In genomic region chr2:241769819-241770184, GRCh38 we compare ENCODE assay signal across 16 cellular contexts. TPM values are rescaled to one million over a fixed set of nuclear protein-coding genes. Genes with fewer than 3 reads are reported as not detected.
A peak's percentile ranks its signal among the peaks of the same experiment; 100 is the strongest.
DNase-seq lines count a peak whose midpoint lies in the region; ATAC-seq and TF ChIP-seq lines count a peak whose summit lies in the region.
"Had no signal": no experiment of that assay in that cellular context is flagged by ENCODE, and none has a peak within 500 bp of the region (broad histone marks: within the 10 kb centered on the region; RNA-seq: fewer than 3 reads in every experiment).

No MANE protein-coding gene starts in this region.

- H3K27ac Mint-ChIP-seq in activated CD8-positive, alpha-beta memory T cell treated with anti-CD3 and anti-CD28 coated beads, Interleukin-2, amount 10 ng/mL, durations not matched to agents 7 days and 5 days, result no peak overlapping the region
- H3K27ac Mint-ChIP-seq in nephron progenitor cell, result no peak overlapping the region

- H3K4me3 ChIP-seq in BLaER1 treated with 17β-estradiol and CSF1 and Interleukin-3, amounts not matched to agents 10 nM and 100 nM, result no peak overlapping the region
- H3K4me3 ChIP-seq in sigmoid colon (no peak overlapping the region), H7 (ENCODE audit: insufficient read depth, low read depth, low read length) (no peak overlapping the region)
- H3K4me3 ChIP-seq: MG63, PC-9, SJSA1 had no signal

- CTCF ChIA-PET in activated CD8-positive, alpha-beta memory T cell treated with anti-CD3 and anti-CD28 coated beads, Interleukin-2, amount 10 ng/mL, durations not matched to agents 7 days and 5 days (lab: Charles Lee), result no interaction called here

- peak overlapping the region; percentile 70 to 94 (median 88) for H3K4me2 ChIP-seq in BLaER1 treated with 17β-estradiol and CSF1 and Interleukin-3, amounts not matched to agents 10 nM and 100 nM
- H3K4me2 ChIP-seq: PC-9 had no signal

- no peak overlapping the region for H3K4me3 Mint-ChIP-seq in activated CD8-positive, alpha-beta memory T cell treated with anti-CD3 and anti-CD28 coated beads, Interleukin-2, amount 10 ng/mL, durations not matched to agents 7 days and 5 days
- no peak overlapping the region for H3K4me3 Mint-ChIP-seq in nephron progenitor cell

- 86 to 91% methylated on average over 13 of the region's 13 CpGs for WGBS in sigmoid colon, 2 donors

- H3K4me1 Mint-ChIP-seq in activated CD8-positive, alpha-beta memory T cell treated with anti-CD3 and anti-CD28 coated beads, Interleukin-2, amount 10 ng/mL, durations not matched to agents 7 days and 5 days, result peaks cover 8% of the 10 kb centered on the region
- H3K4me1 Mint-ChIP-seq in nephron progenitor cell, result peaks cover 38% of the 10 kb centered on the region

- peak overlapping the region in 8 of 11 experiments; percentile 66 to 80 (median 72); a peak in 13 of 22 replicates for H3K9ac ChIP-seq in BLaER1 treated with 17β-estradiol and CSF1 and Interleukin-3, amounts not matched to agents 10 nM and 100 nM

- peaks cover 0 to 11% (median 0%) of the 10 kb centered on the region in 11 experiments; a peak in 2 of 22 replicates for H3K27me3 ChIP-seq in BLaER1 treated with 17β-estradiol and CSF1 and Interleukin-3, amounts not matched to agents 10 nM and 100 nM
- H3K27me3 ChIP-seq in sigmoid colon (peaks cover 5 to 43% (median 22%) of the 10 kb centered on the region in 3 donors), H7 (ENCODE audit: control insufficient read depth, insufficient read depth, low read length) (no peaks in the 10 kb centered on the region)
- H3K27me3 ChIP-seq: MG63 had no signal

- H3K27me3 Mint-ChIP-seq in activated CD8-positive, alpha-beta memory T cell treated with anti-CD3 and anti-CD28 coated beads, Interleukin-2, amount 10 ng/mL, durations not matched to agents 7 days and 5 days, result no peaks in the 10 kb centered on the region
- no peaks in the 10 kb centered on the region for H3K27me3 Mint-ChIP-seq in nephron progenitor cell (ENCODE audit: low read depth, poor library complexity)

- no peaks in the 10 kb centered on the region for H3K9me3 ChIP-seq in BLaER1 treated with 17β-estradiol and CSF1 and Interleukin-3, amounts not matched to agents 10 nM and 100 nM (replicated peaks in 1 of 11)
- no peaks in the 10 kb centered on the region for H3K9me3 ChIP-seq in sigmoid colon
- H3K9me3 ChIP-seq: MG63, SJSA1 had no signal

- peaks cover 0 to 6% (median 0%) of the 10 kb centered on the region in 11 experiments; a peak in 3 of 22 replicates for H3K36me3 ChIP-seq in BLaER1 treated with 17β-estradiol and CSF1 and Interleukin-3, amounts not matched to agents 10 nM and 100 nM
- H3K36me3 ChIP-seq in sigmoid colon, result no peaks in the 10 kb centered on the region
- H3K36me3 ChIP-seq in H7 (replicated peaks; ENCODE audit: control insufficient read depth, insufficient read depth, low read length), result no peaks in the 10 kb centered on the region
- H3K36me3 ChIP-seq: MG63, SJSA1 had no signal

- no peak for TF ChIP-seq POLR2A in sigmoid colon (IDR thresholded peaks at IDR 0.05)

- H3K9me3 Mint-ChIP-seq in activated CD8-positive, alpha-beta memory T cell treated with anti-CD3 and anti-CD28 coated beads, Interleukin-2, amount 10 ng/mL, durations not matched to agents 7 days and 5 days (ENCODE audit: low read depth), result no peaks in the 10 kb centered on the region
- H3K9me3 Mint-ChIP-seq in nephron progenitor cell, result no peaks in the 10 kb centered on the region

- H4K20me1 ChIP-seq in BLaER1 treated with 17β-estradiol and CSF1 and Interleukin-3, amounts not matched to agents 10 nM and 100 nM, result no peaks in the 10 kb centered on the region

- H3K4me1 ChIP-seq in BLaER1 treated with 17β-estradiol and CSF1 and Interleukin-3, amounts not matched to agents 10 nM and 100 nM, result peaks cover 51 to 77% (median 68%) of the 10 kb centered on the region in 10 experiments
- H3K4me1 ChIP-seq in sigmoid colon, result peaks cover 0 to 10% (median 8%) of the 10 kb centered on the region in 4 donors

- no peaks in the 10 kb centered on the region for H3K36me3 Mint-ChIP-seq in activated CD8-positive, alpha-beta memory T cell treated with anti-CD3 and anti-CD28 coated beads, Interleukin-2, amount 10 ng/mL, durations not matched to agents 7 days and 5 days
- no peaks in the 10 kb centered on the region for H3K36me3 Mint-ChIP-seq in nephron progenitor cell (ENCODE audit: low read depth)

- H3K27ac ChIP-seq in BLaER1 treated with 17β-estradiol and CSF1 and Interleukin-3, amounts not matched to agents 10 nM and 100 nM, result peak overlapping the region in 8 of 11 experiments; percentile 84 to 91 (median 86); a peak in 18 of 22 replicates
- H3K27ac ChIP-seq in sigmoid colon, result no peak overlapping the region
- H3K27ac ChIP-seq: PC-9, SJSA1 had no signal

- TF ChIP-seq CTCF in sigmoid colon (IDR thresholded peaks at IDR 0.05) (no peak), nephron progenitor cell (IDR thresholded peaks at IDR 0.05) (no peak)

- intact Hi-C loops in sigmoid colon (cut with DNase I), result no loop called here

- no peak for TF ChIP-seq EP300 in sigmoid colon (IDR thresholded peaks at IDR 0.05)

- no peak for ATAC-seq in activated CD8-positive, alpha-beta memory T cell treated with anti-CD3 and anti-CD28 coated beads, Interleukin-2, amount 10 ng/mL, durations not matched to agents 7 days and 5 days

- DNase-seq in AG08396 (ENCODE audit: low spot score), result peak; percentile 3
- peak; percentile 37 for DNase-seq in activated CD8-positive, alpha-beta memory T cell treated with anti-CD3 and anti-CD28 coated beads, Interleukin-2, amount 10 ng/mL, durations not matched to agents 7 days and 5 days
- DNase-seq in sigmoid colon, result peak; percentile 42
- no peak for DNase-seq in GOT3 (lab: John Stamatoyannopoulos, UW)
- DNase-seq in H7, result no peak
- no peak for DNase-seq in nephron progenitor cell
- DNase-seq: C1 segment of cervical spinal cord, GF-D8, MG63, NCI-H1092 treated with DMSO at 0.1 percent for 48 hours, NCI-H510A treated with DMSO at 0.1 percent for 48 hours, NCI-H82, PC-9 had no signal

RNA-seq across cellular contexts. Expression of gene GAL3ST2, which starts 6.8 kb away (rescaled TPM):
- total RNA-seq in activated CD8-positive, alpha-beta memory T cell treated with anti-CD3 and anti-CD28 coated beads, Interleukin-2, amount 10 ng/mL, durations not matched to agents 7 days and 5 days, result under 1 TPM in 1 of 2 experiments, not detected in 1; 0.20 TPM
- under 1 TPM in 2 of 4 donors, not detected in 2; 0.33 to 0.68 TPM for total RNA-seq in sigmoid colon
- 10 to 100 TPM in 1 of 3 donors, 1 to 10 TPM in 2; 3.0 to 13.6 (median 4.2) TPM for polyA plus RNA-seq in sigmoid colon
- 0.14 TPM in 1 of 2 replicates, not detected in the other for total RNA-seq in H7 (2014; rRNA removed; shearing (Covaris generic))
- total RNA-seq: Daoy, SJSA1 had no signal

RNA-seq across cellular contexts. Expression of gene D2HGDH, which starts 35.4 kb away (rescaled TPM):
- 10 to 100 TPM; 21.6 to 26.2 TPM for total RNA-seq in activated CD8-positive, alpha-beta memory T cell treated with anti-CD3 and anti-CD28 coated beads, Interleukin-2, amount 10 ng/mL, durations not matched to agents 7 days and 5 days
- total RNA-seq in sigmoid colon, result 10 to 100 TPM; 10.7 to 26.9 (median 13.3) TPM
- polyA plus RNA-seq in sigmoid colon, result 10 to 100 TPM in 1 of 3 donors, 1 to 10 TPM in 2; 6.0 to 36.9 (median 8.6) TPM
- total RNA-seq in H7 (2014; rRNA removed; shearing (Covaris generic)), result 23.5 and 26.3 TPM in 2 replicates

RNA-seq across cellular contexts. Expression of gene NEU4, which starts 39.2 kb away (rescaled TPM):
- under 1 TPM in 1 of 2 experiments, not detected in 1; 0.12 TPM for total RNA-seq in activated CD8-positive, alpha-beta memory T cell treated with anti-CD3 and anti-CD28 coated beads, Interleukin-2, amount 10 ng/mL, durations not matched to agents 7 days and 5 days
- 1 to 10 TPM in 1 of 4 donors, under 1 TPM in 2, not detected in 1; 0.36 to 3.6 (median 0.49) TPM for total RNA-seq in sigmoid colon
- 10 to 100 TPM; 16.3 to 66.1 (median 39.1) TPM for polyA plus RNA-seq in sigmoid colon
- total RNA-seq in H7 (2014; rRNA removed; shearing (Covaris generic)), result 0.41 TPM in 1 of 2 replicates, not detected in the other
- total RNA-seq: Daoy, SJSA1 had no signal

Comparison
In these comparisons a context has a peak if more than half of its experiments do, and no peak if none do; other contexts are left out.
1. DNase-seq: peak in AG08396 (single experiment), activated CD8-positive, alpha-beta memory T cell treated with anti-CD3 and anti-CD28 coated beads, Interleukin-2, amount 10 ng/mL, durations not matched to agents 7 days and 5 days (single experiment) and sigmoid colon (single experiment); none in GOT3 (single experiment), H7 (single experiment) and nephron progenitor cell (single experiment).
2. H3K27ac ChIP-seq: peak in BLaER1 treated with 17β-estradiol and CSF1 and Interleukin-3, amounts not matched to agents 10 nM and 100 nM (8 of 11); none in sigmoid colon (0 of 4).